Comparison of ENCODE assay signal across 16 cellular contexts in the genomic region with DNA sequence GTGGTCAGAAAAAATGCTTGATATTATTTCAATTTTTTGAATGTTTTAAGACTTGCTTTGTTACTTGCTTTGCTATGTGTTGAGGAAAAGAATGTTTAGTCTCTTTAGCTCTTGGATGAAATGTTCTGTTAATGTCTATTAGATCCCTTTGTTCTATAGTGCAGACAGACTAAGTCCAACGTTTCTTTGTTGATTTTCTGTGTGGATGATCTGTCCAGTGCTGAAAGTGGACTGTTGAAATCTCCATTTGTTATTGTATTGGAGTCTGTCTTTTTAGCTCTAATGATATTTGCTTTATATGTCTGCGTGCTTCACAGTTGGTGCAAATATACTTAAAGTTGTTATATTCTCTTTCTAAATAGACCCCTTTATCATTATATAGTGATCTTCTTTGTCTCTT.
"Had no signal": no experiment of that assay in that cellular context is flagged by ENCODE, and none has a peak within 500 bp of the region (broad histone marks: within the 10 kb centered on the region; RNA-seq: fewer than 3 reads in every experiment).

No MANE protein-coding gene starts in this region.

- DNase-seq: foreskin fibroblast; gastrocnemius medialis; head of caudate nucleus; mesenchymal stem cell; naive thymus-derived CD4-positive, alpha-beta T cell; stimulated activated naive B cell treated with anti-CD40 and anti-IgM and Interleukin-4, amounts not matched to agents 10 μg/mL and 1 μg/mL and 100 μg/mL, for 72 hours; transverse colon; upper lobe of right lung; uterus had no signal

- H3K27ac ChIP-seq: coronary artery, gastrocnemius medialis, neural progenitor cell, parathyroid adenoma, thoracic aorta, transverse colon, upper lobe of right lung, uterus had no signal

- H2AFZ ChIP-seq: neural progenitor cell, parathyroid adenoma had no signal

- H3K9ac ChIP-seq: neural progenitor cell, parathyroid adenoma had no signal

- H3K4me2 ChIP-seq: neural progenitor cell had no signal

- H3K4me1 ChIP-seq: gastrocnemius medialis, neural progenitor cell, parathyroid adenoma, transverse colon, upper lobe of right lung, uterus had no signal

- ATAC-seq: gastrocnemius medialis; left lobe of liver; naive thymus-derived CD4-positive, alpha-beta T cell; sciatic nerve; stimulated activated naive B cell treated with anti-CD40 and anti-IgM and Interleukin-4, amounts not matched to agents 10 μg/mL and 1 μg/mL and 100 μg/mL, for 72 hours; upper lobe of right lung had no signal

- H3K4me3 ChIP-seq: coronary artery, gastrocnemius medialis, neural progenitor cell, thoracic aorta, transverse colon, upper lobe of right lung, uterus had no signal

- H3K36me3 ChIP-seq: gastrocnemius medialis, neural progenitor cell, thoracic aorta, transverse colon, upper lobe of right lung, uterus had no signal

- H3K79me2 ChIP-seq: parathyroid adenoma had no signal

- FAIRE-seq: keratinocyte had no signal

- H3K9me3 ChIP-seq: gastrocnemius medialis, thoracic aorta, transverse colon, upper lobe of right lung, uterus had no signal

- H3K27me3 ChIP-seq: neural progenitor cell, transverse colon, upper lobe of right lung had no signal
